In genomic region chr1:207997486-207998268, GRCh38 we compare ENCODE assay signal across 8 cellular contexts.
A peak's percentile ranks its signal among the peaks of the same experiment; 100 is the strongest.
DNase-seq lines count a peak whose midpoint lies in the region; ATAC-seq and TF ChIP-seq lines count a peak whose summit lies in the region.

No MANE protein-coding gene starts in this region.

- no peaks in the 10 kb centered on the region for H3K36me3 Mint-ChIP-seq in CD4-positive, alpha-beta memory T cell

- no peak overlapping the region for H3K4me3 ChIP-seq in CD4-positive, alpha-beta memory T cell (ENCODE audit: low read length in 2 of 2)
- no peak overlapping the region for H3K4me3 ChIP-seq in MM.1S (ENCODE audit: low read length)
- H3K4me3 ChIP-seq in ascending aorta: no peak overlapping the region
- no peak overlapping the region for H3K4me3 ChIP-seq in gastrocnemius medialis

- no peak overlapping the region for H3K9ac ChIP-seq in MM.1S (ENCODE audit: low read length)

- no peaks in the 10 kb centered on the region for H3K4me1 Mint-ChIP-seq in CD4-positive, alpha-beta memory T cell

- no peak for TF ChIP-seq POLR2A in gastrocnemius medialis (IDR thresholded peaks at IDR 0.05)

- ATAC-seq in GM21529 (IDR thresholded peaks at IDR 0.05; ENCODE audit: unreplicated experiment) (peak; percentile 70), gastrocnemius medialis (peak; percentile 89 to 95), GM19324 (IDR thresholded peaks at IDR 0.05; ENCODE audit: low FRiP score, unreplicated experiment) (no peak)

- no peak overlapping the region for H3K27ac Mint-ChIP-seq in CD4-positive, alpha-beta memory T cell

- no peaks in the 10 kb centered on the region for H3K9me3 ChIP-seq in CD4-positive, alpha-beta memory T cell (ENCODE audit: control insufficient read depth in 1 of 2, low read length in 2 of 2)
- H3K9me3 ChIP-seq in MM.1S (replicated peaks; ENCODE audit: insufficient read depth, low read length) (no peaks in the 10 kb centered on the region), ascending aorta (no peaks in the 10 kb centered on the region), gastrocnemius medialis (no peaks in the 10 kb centered on the region)

- H3K9me2 ChIP-seq in MM.1S (replicated peaks; ENCODE audit: insufficient read depth, low read length): no peaks in the 10 kb centered on the region

- no peaks in the 10 kb centered on the region for H3K4me1 ChIP-seq in CD4-positive, alpha-beta memory T cell (ENCODE audit: insufficient read depth, low read length)
- H3K4me1 ChIP-seq in MM.1S (ENCODE audit: low read length) (no peaks in the 10 kb centered on the region), ascending aorta (no peaks in the 10 kb centered on the region), gastrocnemius medialis (peaks cover 0 to 4% of the 10 kb centered on the region in 2 donors)

- POLR2A ChIA-PET in CD4-positive, alpha-beta memory T cell (lab: Charles Lee; ENCODE audit: partially characterized antibody): no interaction called here

- peaks cover 0 to 2% (median 0%) of the 10 kb centered on the region in 8 donors for H3K9me3 Mint-ChIP-seq in CD4-positive, alpha-beta memory T cell

- no peaks in the 10 kb centered on the region for H3K27me3 ChIP-seq in CD4-positive, alpha-beta memory T cell (ENCODE audit: insufficient read depth, low read length)
- H3K27me3 ChIP-seq in MM.1S (replicated peaks; ENCODE audit: insufficient read depth, low read length) (no peaks in the 10 kb centered on the region), ascending aorta (no peaks in the 10 kb centered on the region), gastrocnemius medialis (no peaks in the 10 kb centered on the region)

- peak in 4 of 5 donors; percentile 20 to 36 (median 30) for DNase-seq in CD4-positive, alpha-beta memory T cell
- DNase-seq in MM.1S: peak; percentile 68
- peak; percentile 53 for DNase-seq in SW480 (ENCODE audit: low spot score)
- peak in 1 of 2 donors; percentile 79 for DNase-seq in ascending aorta (ENCODE audit: low spot score in 2 of 2)
- DNase-seq in hippocampal formation (lab: John Stamatoyannopoulos, UW): peak; percentile 43 to 70
- DNase-seq in gastrocnemius medialis: peak; percentile 55 to 70

- no peak overlapping the region for H2AFZ ChIP-seq in MM.1S (ENCODE audit: low read length)

- peaks cover 4% of the 10 kb centered on the region in 2 donors for H3K27me3 Mint-ChIP-seq in CD4-positive, alpha-beta memory T cell

- in situ Hi-C loops in gastrocnemius medialis (cut with MboI; ENCODE audit: low sequenced_read_pairs in 4 of 4): no loop called here

- TF ChIP-seq CTCF in MM.1S (IDR thresholded peaks at IDR 0.05; ENCODE audit: low read length) (peak; percentile 96), ascending aorta (IDR thresholded peaks at IDR 0.05) (peak in 2 of 3 experiments; percentile 72 to 79), gastrocnemius medialis (IDR thresholded peaks at IDR 0.05 in 4 of 5, conservative IDR thresholded peaks at IDR 0.05 in 1 of 5) (peak; percentile 67 to 81 (median 74))

- no peaks in the 10 kb centered on the region for H3F3A ChIP-seq in MM.1S (ENCODE audit: insufficient read depth, low read length)

- H3K79me2 ChIP-seq in MM.1S (ENCODE audit: low read length): no peaks in the 10 kb centered on the region

- intact Hi-C loops in CD4-positive, alpha-beta memory T cell (cut with micrococcal nuclease): no loop called here
- intact Hi-C loops in ascending aorta (cut with DNase I) (no loop called here), gastrocnemius medialis (cut with DNase I; ENCODE audit: low total_unique reads) (loop anchor here (1.0 kb wide), 1 partner anchor 112 kb away; no protein-coding TSS in a partner anchor)

- H3K36me3 ChIP-seq in CD4-positive, alpha-beta memory T cell (ENCODE audit: insufficient read depth, low read length): no peaks in the 10 kb centered on the region
- H3K36me3 ChIP-seq in MM.1S (replicated peaks; ENCODE audit: insufficient read depth, low read length) (no peaks in the 10 kb centered on the region), ascending aorta (no peaks in the 10 kb centered on the region), gastrocnemius medialis (no peaks in the 10 kb centered on the region)

- CTCF ChIA-PET in CD4-positive, alpha-beta memory T cell (lab: Charles Lee; ENCODE audit: partially characterized antibody): interaction anchor here (1.0 to 3.6 kb wide), 12 partner anchors 9 to 247 kb away, joined by 3 to 26 read pairs (median 5); partner anchors contain the start of gene PLXNA2

- H4K20me1 ChIP-seq in MM.1S (ENCODE audit: insufficient read depth, low read length): no peaks in the 10 kb centered on the region

- H3K27ac ChIP-seq in CD4-positive, alpha-beta memory T cell (ENCODE audit: low read depth, low read length): no peak overlapping the region
- H3K27ac ChIP-seq in MM.1S (ENCODE audit: low read length) (no peak overlapping the region), ascending aorta (no peak overlapping the region), gastrocnemius medialis (no peak overlapping the region)

- no peak overlapping the region for H3K4me2 ChIP-seq in MM.1S (ENCODE audit: low read depth, low read length)

- no peak overlapping the region for H3K4me3 Mint-ChIP-seq in CD4-positive, alpha-beta memory T cell
